Comparison of ENCODE assay signal across 8 cellular contexts in the genomic region with DNA sequence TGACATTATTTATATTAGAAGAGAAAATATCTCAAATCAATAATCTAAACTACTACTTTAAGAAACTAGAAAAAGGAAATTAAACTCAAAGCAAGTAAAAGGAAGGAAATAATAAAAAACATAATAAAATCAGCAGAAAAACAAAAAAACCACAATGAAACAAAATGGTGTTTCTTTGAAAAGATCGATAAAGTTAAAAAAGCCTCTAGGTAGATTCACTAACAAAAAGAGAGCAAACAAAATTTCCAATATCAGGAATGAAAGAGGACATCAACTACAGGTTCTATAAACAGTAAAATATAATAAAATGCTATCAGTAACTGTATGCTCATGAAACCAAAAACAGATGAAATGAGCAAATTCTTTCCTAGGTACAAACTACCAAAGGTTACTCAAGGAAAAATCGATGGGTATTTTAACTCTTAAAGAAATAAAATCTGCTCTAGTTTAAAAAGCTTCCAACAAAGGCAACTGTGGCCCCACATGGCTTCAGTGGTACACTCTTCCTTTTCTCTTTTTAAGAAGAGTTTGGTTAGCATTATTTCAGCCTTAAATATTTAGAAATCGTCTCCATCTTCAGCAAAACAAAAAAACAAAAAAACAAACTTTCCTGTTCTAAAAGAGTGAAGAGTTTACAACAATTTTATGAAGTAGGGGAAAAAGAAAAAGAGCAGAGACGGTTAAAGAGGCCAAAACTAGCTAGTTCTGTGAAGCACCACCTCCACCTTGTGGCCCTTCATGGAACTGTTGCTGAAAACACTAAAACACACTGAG.
DNase-seq lines count a peak whose midpoint lies in the region; ATAC-seq and TF ChIP-seq lines count a peak whose summit lies in the region.

No MANE protein-coding gene starts in this region.

- H3K4me1 Mint-ChIP-seq in progenitor cell of endocrine pancreas (ENCODE audit: low read depth), result peaks cover 16% of the 10 kb centered on the region

- H3K36me3 Mint-ChIP-seq in progenitor cell of endocrine pancreas (ENCODE audit: insufficient read depth), result peaks cover 4% of the 10 kb centered on the region

- H3K4me3 Mint-ChIP-seq in progenitor cell of endocrine pancreas (ENCODE audit: low read depth), result no peak overlapping the region

- peak; percentile 65 for DNase-seq in DMS53 (lab: John Stamatoyannopoulos, UW)
- DNase-seq in KG1 (lab: John Stamatoyannopoulos, UW), result peak; percentile 74
- DNase-seq in SK-N-DZ (ENCODE audit: low spot score), result peak; percentile 68
- DNase-seq in activated naive CD4-positive, alpha-beta T cell (lab: John Stamatoyannopoulos, UW), result peak; percentile 10 to 50 (median 34)
- DNase-seq in glomerular endothelial cell (ENCODE audit: extremely low read depth, low read depth, low spot score), result peak; percentile 55
- peak; percentile 57 for DNase-seq in progenitor cell of endocrine pancreas (ENCODE audit: low spot score, unreplicated experiment)

- no peaks in the 10 kb centered on the region for H3K27me3 Mint-ChIP-seq in progenitor cell of endocrine pancreas

- ATAC-seq in GM19328 (IDR thresholded peaks at IDR 0.05; ENCODE audit: unreplicated experiment) (no peak), GM21576 (IDR thresholded peaks at IDR 0.05; ENCODE audit: unreplicated experiment) (no peak)

- TF ChIP-seq CTCF in progenitor cell of endocrine pancreas (IDR thresholded peaks at IDR 0.05; ENCODE audit: unreplicated experiment), result peak; percentile 96

- no peaks in the 10 kb centered on the region for H3K9me3 Mint-ChIP-seq in progenitor cell of endocrine pancreas (ENCODE audit: low read depth)

- H3K27ac Mint-ChIP-seq in progenitor cell of endocrine pancreas, result peak overlapping the region; percentile 72
